In the genomic region with DNA sequence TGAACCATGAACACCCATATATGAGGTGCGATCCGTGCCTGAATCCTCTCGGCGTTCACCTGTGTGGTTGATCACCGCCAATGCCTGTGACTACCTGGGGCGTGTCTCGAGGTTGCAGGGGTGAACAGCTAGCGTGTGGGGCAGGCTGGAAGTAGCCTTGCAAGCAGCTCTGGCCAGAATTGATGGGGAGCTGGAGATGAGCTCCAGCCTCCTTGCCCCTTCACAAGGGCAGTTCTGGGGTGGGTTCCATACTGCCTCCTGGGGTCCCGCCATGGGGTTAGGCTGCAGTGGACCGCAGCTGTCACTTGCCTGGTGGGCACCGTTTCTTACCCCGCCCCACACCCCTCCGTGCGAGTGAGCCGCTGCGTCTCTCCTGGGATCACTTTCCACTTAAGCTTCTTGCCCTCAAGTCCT, we compare ENCODE assay signal across 13 cellular contexts.
DNase-seq lines count a peak whose midpoint lies in the region; ATAC-seq and TF ChIP-seq lines count a peak whose summit lies in the region.
"Had no signal": no experiment of that assay in that cellular context is flagged by ENCODE, and none has a peak within 500 bp of the region (broad histone marks: within the 10 kb centered on the region; RNA-seq: fewer than 3 reads in every experiment).

No MANE protein-coding gene starts in this region.

- TF ChIP-seq CTCF in WTC11 (IDR thresholded peaks at IDR 0.05) (no peak), progenitor cell of endocrine pancreas (IDR thresholded peaks at IDR 0.05; ENCODE audit: unreplicated experiment) (no peak)

- H3K36me3 Mint-ChIP-seq in WTC11 (no peaks in the 10 kb centered on the region), progenitor cell of endocrine pancreas (ENCODE audit: insufficient read depth) (no peaks in the 10 kb centered on the region)

- CTCF ChIA-PET in WTC11 (lab: Charles Lee) = no interaction called here

- ATAC-seq in WTC11 = no peak
- ATAC-seq in left lobe of liver = no peak
- no peak for ATAC-seq in GM18511 (IDR thresholded peaks at IDR 0.05; ENCODE audit: unreplicated experiment)

- POLR2A ChIA-PET in WTC11 (lab: Charles Lee) = no interaction called here

- no peaks in the 10 kb centered on the region; the same call in none of the 2 replicates for H3K27me3 Mint-ChIP-seq in WTC11 (ENCODE audit: low read depth)
- peaks cover 50% of the 10 kb centered on the region for H3K27me3 Mint-ChIP-seq in progenitor cell of endocrine pancreas

- no peak overlapping the region for H3K27ac Mint-ChIP-seq in WTC11
- H3K27ac Mint-ChIP-seq in progenitor cell of endocrine pancreas = peak overlapping the region; percentile 41

- H3K9me3 Mint-ChIP-seq in WTC11 (no peaks in the 10 kb centered on the region), progenitor cell of endocrine pancreas (ENCODE audit: low read depth) (no peaks in the 10 kb centered on the region)

- DNase-seq in 8988T = peak; percentile 11
- peak; percentile 6 for DNase-seq in WTC11 (ENCODE audit: low spot score)
- DNase-seq in left lobe of liver (ENCODE audit: low spot score) = peak; percentile 28
- peak; percentile 7 for DNase-seq in progenitor cell of endocrine pancreas (ENCODE audit: low spot score, unreplicated experiment)
- no peak for DNase-seq in stimulated activated CD4-positive, alpha-beta T cell treated with anti-CD3 and anti-CD28 coated beads, Interleukin-15, amount 100 ng/mL, for 24 hours
- no peak for DNase-seq in activated CD4-positive, alpha-beta T cell treated with anti-CD3 and anti-CD28 coated beads for 4 hours
- DNase-seq: AML-193, Caco-2, DMS53, NCI-H1436 treated with DMSO at 0.1 percent for 48 hours, NCI-H2081 treated with DMSO at 0.1 percent for 48 hours, NCI-H524 had no signal

- H3K4me1 Mint-ChIP-seq in WTC11 = 0 out of 2 replicates have a peak, but pooled peaks cover 4% of the 10 kb centered on the region
- peaks cover 3% of the 10 kb centered on the region for H3K4me1 Mint-ChIP-seq in progenitor cell of endocrine pancreas (ENCODE audit: low read depth)

- H3K4me3 Mint-ChIP-seq in WTC11 (no peak overlapping the region), progenitor cell of endocrine pancreas (ENCODE audit: low read depth) (no peak overlapping the region)

TF ChIP-seq in WTC11, 78 proteins besides CTCF, POLR2A, EP300 and RAD21:
- TF ChIP-seq SMAD4 (CRISPR knock-in tag; IDR thresholded peaks at IDR 0.05) = no peak
- TF ChIP-seq, protein P1, sequence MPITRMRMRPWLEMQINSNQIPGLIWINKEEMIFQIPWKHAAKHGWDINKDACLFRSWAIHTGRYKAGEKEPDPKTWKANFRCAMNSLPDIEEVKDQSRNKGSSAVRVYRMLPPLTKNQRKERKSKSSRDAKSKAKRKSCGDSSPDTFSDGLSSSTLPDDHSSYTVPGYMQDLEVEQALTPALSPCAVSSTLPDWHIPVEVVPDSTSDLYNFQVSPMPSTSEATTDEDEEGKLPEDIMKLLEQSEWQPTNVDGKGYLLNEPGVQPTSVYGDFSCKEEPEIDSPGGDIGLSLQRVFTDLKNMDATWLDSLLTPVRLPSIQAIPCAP (CRISPR knock-in tag; IDR thresholded peaks at IDR 0.05) = no peak
- TF ChIP-seq ETV6 (CRISPR knock-in tag; IDR thresholded peaks at IDR 0.05) = no peak
- TF ChIP-seq ZMAT4 (CRISPR knock-in tag; IDR thresholded peaks at IDR 0.05) = no peak
- no peak for TF ChIP-seq NFE2L1 (CRISPR knock-in tag; IDR thresholded peaks at IDR 0.05)
- no peak for TF ChIP-seq FOXP4 (CRISPR knock-in tag; IDR thresholded peaks at IDR 0.05)
- TF ChIP-seq ZNF232 (CRISPR knock-in tag; IDR thresholded peaks at IDR 0.05) = no peak
- no peak for TF ChIP-seq NR3C1 (CRISPR knock-in tag; conservative IDR thresholded peaks at IDR 0.05; ENCODE audit: low read depth)

Comparison
In these comparisons a context has a peak if more than half of its experiments do, and no peak if none do; other contexts are left out.
1. DNase-seq: peak in 8988T (single experiment), WTC11 (single experiment), left lobe of liver (single experiment) and progenitor cell of endocrine pancreas (single experiment); none in stimulated activated CD4-positive, alpha-beta T cell treated with anti-CD3 and anti-CD28 coated beads, Interleukin-15, amount 100 ng/mL, for 24 hours (single experiment) and activated CD4-positive, alpha-beta T cell treated with anti-CD3 and anti-CD28 coated beads for 4 hours (0 of 2).